1 cellular context compared by ENCODE assay signal in genomic region chr19:21610787-21611186, GRCh38.
TF ChIP-seq lines count a peak whose summit lies in the region.

No MANE protein-coding gene starts in this region.

TF ChIP-seq in K562, 482 proteins besides CTCF, POLR2A, EP300 and RAD21 (continued from another document and continues in another):
- TF ChIP-seq CREB5 (CRISPR knock-in tag; IDR thresholded peaks at IDR 0.05) = peak; percentile 61; the same call in 1 of the 2 replicates
- TF ChIP-seq SRSF9 (IDR thresholded peaks at IDR 0.05; ENCODE audit: borderline replicate concordance, low read depth, low read length) = no peak
- no peak for TF ChIP-seq ZNF586 (CRISPR knock-in tag; conservative IDR thresholded peaks at IDR 0.05)
- no peak for TF ChIP-seq CHD1 (IDR thresholded peaks at IDR 0.05; ENCODE audit: low read length)
- no peak for TF ChIP-seq XRCC5 (IDR thresholded peaks at IDR 0.05; ENCODE audit: low read depth, low read length)
- no peak for TF ChIP-seq XRCC4 (IDR thresholded peaks at IDR 0.05; ENCODE audit: extremely low read depth, insufficient read depth, insufficient read length)
- TF ChIP-seq ZNF133 (CRISPR knock-in tag; IDR thresholded peaks at IDR 0.05) = no peak
- no peak for TF ChIP-seq ZNF282 (CRISPR knock-in tag; IDR thresholded peaks at IDR 0.05)
- TF ChIP-seq SAFB (IDR thresholded peaks at IDR 0.05; ENCODE audit: borderline replicate concordance, low read depth, low read length) = no peak
- TF ChIP-seq SIN3B (IDR thresholded peaks at IDR 0.05; ENCODE audit: low read depth) = no peak
- TF ChIP-seq BRF2 (IDR thresholded peaks at IDR 0.05; ENCODE audit: borderline replicate concordance, insufficient read depth, insufficient read length) = no peak
- no peak for TF ChIP-seq GATAD2B (IDR thresholded peaks at IDR 0.05; ENCODE audit: borderline replicate concordance)
- TF ChIP-seq RBBP5 (IDR thresholded peaks at IDR 0.05; ENCODE audit: borderline replicate concordance, insufficient read depth, low read length, poor library complexity, severe bottlenecking) = no peak
- no peak for TF ChIP-seq NR2C1 (IDR thresholded peaks at IDR 0.05)
- TF ChIP-seq NR2C1 (tag; IDR thresholded peaks at IDR 0.05) = peak; percentile 73
- no peak for TF ChIP-seq TBP (optimal IDR thresholded peaks at IDR 0.05; ENCODE audit: low read depth, low read length)
- TF ChIP-seq TSHZ1 (CRISPR knock-in tag; IDR thresholded peaks at IDR 0.05) = peak; percentile 21; the same call in 1 of the 2 replicates
- no peak for TF ChIP-seq TCF7 (IDR thresholded peaks at IDR 0.05; ENCODE audit: borderline replicate concordance)
- TF ChIP-seq NCOA2 (IDR thresholded peaks at IDR 0.05; ENCODE audit: partially characterized antibody in 2 of 2) = no peak
- TF ChIP-seq HES1 (IDR thresholded peaks at IDR 0.05; ENCODE audit: low read depth) = no peak
- no peak for TF ChIP-seq FIP1L1 (IDR thresholded peaks at IDR 0.05; ENCODE audit: low read depth, low read length, poor library complexity, severe bottlenecking)
- TF ChIP-seq ATF3 (IDR thresholded peaks at IDR 0.05) = no peak
- TF ChIP-seq ATF3 (CRISPR knock-in tag; conservative IDR thresholded peaks at IDR 0.05) = no peak
- TF ChIP-seq THAP7 (CRISPR knock-in tag; IDR thresholded peaks at IDR 0.05) = no peak
- no peak for TF ChIP-seq CGGBP1 (CRISPR knock-in tag; IDR thresholded peaks at IDR 0.05)
- no peak for TF ChIP-seq BCOR (IDR thresholded peaks at IDR 0.05)
- no peak for TF ChIP-seq ZNF12 (CRISPR knock-in tag; IDR thresholded peaks at IDR 0.05)
- TF ChIP-seq ZNF551 (CRISPR knock-in tag; IDR thresholded peaks at IDR 0.05) = no peak
- TF ChIP-seq ZBTB17 (CRISPR knock-in tag; IDR thresholded peaks at IDR 0.05) = peak; percentile 60; the same call in 1 of the 2 replicates
- no peak for TF ChIP-seq MAFG (tag; conservative IDR thresholded peaks at IDR 0.05)
- peak; percentile 69 for TF ChIP-seq BCL6 (CRISPR knock-in tag; IDR thresholded peaks at IDR 0.05)
- no peak for TF ChIP-seq TEAD4 (IDR thresholded peaks at IDR 0.05; ENCODE audit: low read length)
- no peak for TF ChIP-seq TEAD4 (CRISPR knock-in tag; IDR thresholded peaks at IDR 0.05; ENCODE audit: borderline replicate concordance)
- TF ChIP-seq NFYB (IDR thresholded peaks at IDR 0.05; ENCODE audit: extremely low read depth, insufficient read length) = no peak
- no peak for TF ChIP-seq KLF1 (tag; IDR thresholded peaks at IDR 0.05)
- TF ChIP-seq ZNF23 (CRISPR knock-in tag; IDR thresholded peaks at IDR 0.05) = no peak
- no peak for TF ChIP-seq SNAPC5 (CRISPR knock-in tag; IDR thresholded peaks at IDR 0.05)
- TF ChIP-seq CREBBP (IDR thresholded peaks at IDR 0.05; ENCODE audit: low read depth, low read length) = no peak
- no peak for TF ChIP-seq ARID3A (IDR thresholded peaks at IDR 0.05; ENCODE audit: borderline replicate concordance, low read depth, low read length)
- no peak for TF ChIP-seq PURB (CRISPR knock-in tag; IDR thresholded peaks at IDR 0.05; ENCODE audit: low read depth)
- no peak for TF ChIP-seq SOX6 (IDR thresholded peaks at IDR 0.05)
- no peak for TF ChIP-seq PTBP1 (IDR thresholded peaks at IDR 0.05; ENCODE audit: low read depth, low read length)
- TF ChIP-seq HOMEZ (CRISPR knock-in tag; IDR thresholded peaks at IDR 0.05) = no peak
- peak; percentile 63; the same call in 1 of the 2 replicates for TF ChIP-seq ZBTB9 (CRISPR knock-in tag; IDR thresholded peaks at IDR 0.05)
- no peak for TF ChIP-seq FOXK2 (conservative IDR thresholded peaks at IDR 0.05 in 1 of 2, IDR thresholded peaks at IDR 0.05 in 1 of 2; ENCODE audit: low read depth in 2 of 2)
- no peak for TF ChIP-seq UBTF (IDR thresholded peaks at IDR 0.05; ENCODE audit: borderline replicate concordance in 1 of 2, low read depth in 2 of 2, low read length in 2 of 2)
- TF ChIP-seq ZNF79 (CRISPR knock-in tag; IDR thresholded peaks at IDR 0.05; ENCODE audit: low read depth) = peak; percentile 86
- no peak for TF ChIP-seq ZFP91 (CRISPR knock-in tag; IDR thresholded peaks at IDR 0.05)
- TF ChIP-seq ELF1 (tag; IDR thresholded peaks at IDR 0.05) = no peak
